ENCODE assay signal across 24 cellular contexts in the genomic region with DNA sequence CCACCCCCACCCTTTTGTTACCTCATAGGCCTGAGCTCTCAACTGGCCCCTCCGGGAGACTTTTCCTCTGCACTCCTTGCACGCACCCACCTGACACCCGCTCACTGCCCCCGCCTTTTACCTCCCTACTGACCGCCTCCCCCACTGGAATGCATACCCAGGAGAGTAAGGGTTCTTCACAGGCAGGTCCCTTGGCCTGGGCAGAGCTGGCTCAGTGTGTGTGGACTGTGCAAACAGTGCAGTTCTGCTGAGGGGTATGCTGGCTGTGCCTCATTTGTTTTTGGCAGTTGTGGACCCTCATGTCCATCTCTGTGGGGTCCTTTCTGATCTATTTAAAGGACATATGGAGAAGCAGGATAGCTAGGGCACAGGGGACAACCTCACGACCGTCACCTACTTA. TPM values are rescaled to one million over a fixed set of nuclear protein-coding genes. Genes with fewer than 3 reads are reported as not detected.
DNase-seq lines count a peak whose midpoint lies in the region; ATAC-seq, FAIRE-seq and TF ChIP-seq lines count a peak whose summit lies in the region.
"Had no signal": no experiment of that assay in that cellular context is flagged by ENCODE, and none has a peak within 500 bp of the region (broad histone marks: within the 10 kb centered on the region; RNA-seq: fewer than 3 reads in every experiment).

No MANE protein-coding gene starts in this region.

- H2AFZ ChIP-seq in H1 (ENCODE audit: low read length) (no peak overlapping the region), neuronal stem cell (ENCODE audit: low read length) (no peak overlapping the region)
- H2AFZ ChIP-seq: GM23338 had no signal

- H2BK15ac ChIP-seq in H1 (ENCODE audit: low read length) (no peak overlapping the region), neuronal stem cell (ENCODE audit: low read length) (no peak overlapping the region)

- peak overlapping the region; percentile 43 for H3K27ac Mint-ChIP-seq in Calu3 (ENCODE audit: unreplicated experiment)
- H3K27ac Mint-ChIP-seq: B cell; CD8-positive, alpha-beta T cell; GM23338 had no signal

- no peaks in the 10 kb centered on the region for H3K9me3 ChIP-seq in H1 (ENCODE audit: insufficient read depth in 2 of 2, low read depth in 1 of 2, low read length in 1 of 2)
- H3K9me3 ChIP-seq in neuronal stem cell (replicated peaks in 1 of 2; ENCODE audit: control insufficient read depth in 2 of 2, insufficient read depth in 1 of 2, low read depth in 1 of 2, low read length in 2 of 2): peaks cover 16 to 85% of the 10 kb centered on the region in 2 donors

- WGBS in H1 (ENCODE audit: extremely low coverage in 1 of 2, insufficient coverage in 1 of 2, insufficient read length in 1 of 2, insufficient replicate concordance in 2 of 2, low coverage in 1 of 2, low lambda C conversion rate in 2 of 2, missing lambda C conversion rate in 1 of 2), 2 experiments: 95% methylated on average over 7 of the region's 7 CpGs; no CpG with 5 or more reads in 1 of the 2 experiments
- WGBS in neuronal stem cell (ENCODE audit: extremely low coverage in 2 of 2, insufficient read length in 2 of 2, insufficient replicate concordance in 1 of 2), 2 donors: no CpG with 5 or more reads among the region's 7 CpGs

- no peak overlapping the region for H3K56ac ChIP-seq in H1 (replicated peaks; ENCODE audit: insufficient read length, low read depth, low read length)

- H2BK120ac ChIP-seq in H1 (replicated peaks; ENCODE audit: low read depth, low read length) (no peak overlapping the region), neuronal stem cell (ENCODE audit: low read depth, low read length) (no peak overlapping the region)

- in situ Hi-C loops in G401 (cut with HindIII; ENCODE audit: low sequenced_read_pairs): no loop called here

- 0 out of 7 replicates have a peak, but pooled peaks cover 0 to 6% (median 0%) of the 10 kb centered on the region in 4 experiments for H3K4me1 ChIP-seq in H1 (replicated peaks in 1 of 4; ENCODE audit: control insufficient read depth in 3 of 4, insufficient read depth in 4 of 4, low read length in 3 of 4)
- H3K4me1 ChIP-seq in neuronal stem cell (ENCODE audit: control insufficient read depth in 2 of 2, insufficient read depth in 1 of 2, low read depth in 1 of 2, low read length in 2 of 2): peaks cover 0 to 4% of the 10 kb centered on the region in 2 donors
- H3K4me1 ChIP-seq: Caco-2 had no signal

- H3K36me3 ChIP-seq in H1 (ENCODE audit: control insufficient read depth in 2 of 4, insufficient read depth in 4 of 4, low read length in 3 of 4) (peaks cover 0 to 10% (median 3%) of the 10 kb centered on the region in 4 experiments; a peak in 3 of 8 replicates), neuronal stem cell (replicated peaks in 1 of 2; ENCODE audit: control insufficient read depth in 2 of 2, insufficient read depth in 2 of 2, low read length in 2 of 2) (peaks cover 29 to 83% of the 10 kb centered on the region in 2 donors)

- TF ChIP-seq CTCF in Calu3 (IDR thresholded peaks at IDR 0.05; ENCODE audit: unreplicated experiment) (no peak), H1 (IDR thresholded peaks at IDR 0.05; ENCODE audit: control extremely low read depth in 1 of 3, insufficient read depth in 1 of 3, low read depth in 1 of 3, low read length in 3 of 3) (no peak)

- H2AK5ac ChIP-seq in H1 (ENCODE audit: low read depth, low read length) (no peak overlapping the region), neuronal stem cell (ENCODE audit: low read depth, low read length) (no peak overlapping the region)

- H3K79me1 ChIP-seq in H1 (ENCODE audit: low read depth, low read length) (peaks cover 4% of the 10 kb centered on the region; the same call in 1 of the 2 replicates), neuronal stem cell (ENCODE audit: low read depth, low read length) (peaks cover 35% of the 10 kb centered on the region)

- no TSS peak for BruUV-seq in Calu3 (replicated peaks; lab: Mats Ljungman, UMichigan)

- no peak overlapping the region for H3K27ac ChIP-seq in H1 (ENCODE audit: low read depth, low read length)
- no peak overlapping the region for H3K27ac ChIP-seq in neuronal stem cell (replicated peaks; ENCODE audit: low read length)
- H3K27ac ChIP-seq: 22Rv1, BLaER1, C4-2B had no signal

- peaks cover 44% of the 10 kb centered on the region for H3K36me3 Mint-ChIP-seq in Calu3 (ENCODE audit: insufficient read depth, unreplicated experiment)

- ATAC-seq in HG03342 (IDR thresholded peaks at IDR 0.05; ENCODE audit: unreplicated experiment) (no peak), GM18498 (IDR thresholded peaks at IDR 0.05; ENCODE audit: unreplicated experiment) (no peak)
- ATAC-seq: CD8-positive, alpha-beta T cell; GM23338 had no signal

- H3K9me3 Mint-ChIP-seq in Calu3 (ENCODE audit: low read depth, unreplicated experiment): peaks cover 14% of the 10 kb centered on the region

- H2BK5ac ChIP-seq in H1 (ENCODE audit: low read depth, low read length): no peak overlapping the region
- H2BK5ac ChIP-seq in neuronal stem cell (ENCODE audit: low read length): no peak overlapping the region

- no peak for TF ChIP-seq RAD21 in H1 (IDR thresholded peaks at IDR 0.05 in 1 of 2, conservative IDR thresholded peaks at IDR 0.05 in 1 of 2; ENCODE audit: low read depth in 2 of 2, low read length in 2 of 2)

- POLR2A ChIA-PET in H1 (lab: Charles Lee; ENCODE audit: partially characterized antibody): interaction anchor here (0.6 to 2.1 kb wide), 6 partner anchors 10 to 94 kb away, joined by 3 to 8 read pairs (median 4); no protein-coding TSS in a partner anchor

- H3K27me3 Mint-ChIP-seq in Calu3 (ENCODE audit: unreplicated experiment): no peaks in the 10 kb centered on the region
- H3K27me3 Mint-ChIP-seq: B cell; CD4-positive, CD25-positive, alpha-beta regulatory T cell had no signal

- H4K5ac ChIP-seq in H1 (ENCODE audit: insufficient read length, low read depth, low read length): no peak overlapping the region

- no peak for FAIRE-seq in H1 (lab: Jason Lieb, UNC)
- FAIRE-seq: A204.1, D721Med, GM12891, H54 had no signal

- H4K91ac ChIP-seq in H1 (replicated peaks; ENCODE audit: insufficient read length, low read length) (no peak overlapping the region), neuronal stem cell (ENCODE audit: low read depth, low read length, poor library complexity) (no peak overlapping the region)

- CTCF ChIA-PET in Calu3 (lab: Charles Lee) (no interaction called here), H1 (lab: Charles Lee; ENCODE audit: partially characterized antibody) (interaction anchor here (0.7 to 5.8 kb wide), 6 partner anchors 36 to 117 kb away, joined by 3 to 43 read pairs (median 4); partner anchors contain the start of gene ZNF135)

- H3K23ac ChIP-seq in H1 (ENCODE audit: insufficient read length) (no peak overlapping the region), neuronal stem cell (ENCODE audit: low read depth, low read length, poor library complexity) (no peak overlapping the region)

- H2BK12ac ChIP-seq in H1 (ENCODE audit: low read depth, low read length) (0 out of 2 replicates have a peak overlapping the region, but pooled peaks have one; percentile 5), neuronal stem cell (ENCODE audit: low read length) (no peak overlapping the region)

- peaks cover 2% of the 10 kb centered on the region for H3K4me1 Mint-ChIP-seq in Calu3 (ENCODE audit: low read depth, unreplicated experiment)

- H3K23me2 ChIP-seq in H1 (ENCODE audit: low read depth, low read length): no peaks in the 10 kb centered on the region

- H3K79me2 ChIP-seq in H1 (ENCODE audit: control insufficient read depth in 1 of 2, insufficient read depth in 2 of 2, low read length in 2 of 2): peaks cover 0 to 16% of the 10 kb centered on the region in 2 experiments; a peak in 1 of 4 replicates

- H4K20me1 ChIP-seq in H1 (replicated peaks in 1 of 2; ENCODE audit: control insufficient read depth in 1 of 2, insufficient read depth in 2 of 2, low read length in 2 of 2): peaks cover 0 to 3% of the 10 kb centered on the region in 2 experiments
- H4K20me1 ChIP-seq: BLaER1 had no signal

- no peak overlapping the region for H3K4me3 ChIP-seq in H1 (ENCODE audit: extremely low read depth in 1 of 4, insufficient read depth in 2 of 4, low read depth in 3 of 4, low read length in 4 of 4)
- no peak overlapping the region for H3K4me3 ChIP-seq in neuronal stem cell (ENCODE audit: low read length in 2 of 2)
- H3K4me3 ChIP-seq: BLaER1, GM23338 had no signal

- H3K18ac ChIP-seq in H1 (ENCODE audit: extremely low read depth, low read length) (no peak overlapping the region), neuronal stem cell (ENCODE audit: low read length) (no peak overlapping the region)

- H3K14ac ChIP-seq in H1 (ENCODE audit: insufficient read length): no peak overlapping the region
- no peak overlapping the region for H3K14ac ChIP-seq in neuronal stem cell (ENCODE audit: low read length)

- intact Hi-C loops in Calu3 (cut with micrococcal nuclease; ENCODE audit: unreplicated experiment): no loop called here

- H3K4me2 ChIP-seq in H1 (ENCODE audit: insufficient read depth in 1 of 2, low read depth in 2 of 2, low read length in 2 of 2) (no peak overlapping the region), neuronal stem cell (ENCODE audit: insufficient read depth, low read length, poor library complexity, severe bottlenecking) (no peak overlapping the region)
- H3K4me2 ChIP-seq: BLaER1, GM23338 had no signal

- DNase-seq in Calu3 (no peak), H1 (ENCODE audit: low read depth in 1 of 2, low spot score in 2 of 2) (no peak), neuronal stem cell (ENCODE audit: low spot score) (no peak), G401 (ENCODE audit: low spot score) (no peak)
- DNase-seq: Caco-2; CD4-positive, CD25-positive, alpha-beta regulatory T cell; CD8-positive, alpha-beta T cell; DMS 273 treated with DMSO at 0.1 percent for 48 hours; DMS79; EL; GF-D8; HCEC 1CT had no signal

- no peak for TF ChIP-seq POLR2A in H1 (IDR thresholded peaks at IDR 0.05; ENCODE audit: control extremely low read depth in 1 of 2, low read depth in 2 of 2, low read length in 2 of 2)

- H4K8ac ChIP-seq in H1 (ENCODE audit: extremely low read depth, insufficient read depth, low read length): no peak overlapping the region
- peak overlapping the region; percentile 65 for H4K8ac ChIP-seq in neuronal stem cell (ENCODE audit: low read depth, low read length)

- TF ChIP-seq EP300 in H1 (IDR thresholded peaks at IDR 0.05; ENCODE audit: borderline replicate concordance in 1 of 2, low read depth in 2 of 2, low read length in 2 of 2): no peak

- H3K4me3 Mint-ChIP-seq in Calu3 (ENCODE audit: low read depth, unreplicated experiment): no peak overlapping the region
- H3K4me3 Mint-ChIP-seq: B cell; CD8-positive, alpha-beta T cell; GM23338 had no signal

- no peak overlapping the region for H3K4ac ChIP-seq in H1 (replicated peaks; ENCODE audit: insufficient read length, low read depth, low read length)
- no peak overlapping the region for H3K4ac ChIP-seq in neuronal stem cell (ENCODE audit: low read length)

- H3K27me3 ChIP-seq in H1 (replicated peaks in 1 of 4; ENCODE audit: control insufficient read depth in 3 of 4, extremely low read depth in 1 of 4, insufficient read depth in 3 of 4, low read length in 3 of 4) (no peaks in the 10 kb centered on the region), neuronal stem cell (ENCODE audit: control insufficient read depth in 3 of 3, insufficient read depth in 3 of 3, low read depth in 1 of 3, low read length in 3 of 3) (no peaks in the 10 kb centered on the region)
- H3K27me3 ChIP-seq: BLaER1 had no signal

- H3K9ac ChIP-seq in H1 (replicated peaks in 1 of 4; ENCODE audit: extremely low read depth in 1 of 4, low read depth in 3 of 4, low read length in 3 of 4): no peak overlapping the region
- no peak overlapping the region for H3K9ac ChIP-seq in neuronal stem cell (ENCODE audit: low read depth, low read length, poor library complexity)
- H3K9ac ChIP-seq: BLaER1 had no signal

- no peak overlapping the region for H2BK20ac ChIP-seq in H1 (ENCODE audit: low read length)

RNA-seq across cellular contexts. Expression of gene ZSCAN18, which starts 5.0 kb away (rescaled TPM):
- total RNA-seq in Calu3 (2022): 45.3 and 45.8 TPM in 2 replicates
- total RNA-seq in H1 (2021; fragmentation: NEBNext Ultra II Directional; extraction: Animal tissue kit (Norgen Biotek cat#: 25700)): 37.0 and 37.6 TPM in 2 replicates
- 41.4 and 64.7 TPM in 2 replicates for polyA plus RNA-seq in H1 (2011; rRNA removed)
- 58.3 TPM for polyA plus RNA-seq in H1 (2011; cell fraction: cytosol; rRNA removed)
- 111 TPM for polyA plus RNA-seq in H1 (2011; cell fraction: nucleus; rRNA removed)
- 41.5 to 51.6 TPM (median 46.0 TPM) in 4 replicates for polyA plus RNA-seq in H1 (2012, experiment 1 of 2)
- 31.0 TPM for polyA plus RNA-seq in H1 (2012, experiment 2 of 2)
- polyA plus RNA-seq in H1 (2013, experiment 1 of 2): 29.8 TPM
- polyA plus RNA-seq in H1 (2013, experiment 2 of 2): 27.0 TPM
- polyA minus RNA-seq in H1 (2011; rRNA and poly(A)+ RNA removed): 18.1 and 18.4 TPM in 2 replicates
- 29.7 TPM for polyA minus RNA-seq in H1 (2011; cell fraction: cytosol; rRNA and poly(A)+ RNA removed)
- 44.2 TPM for polyA minus RNA-seq in H1 (2011; cell fraction: nucleus; rRNA and poly(A)+ RNA removed)
- polyA plus RNA-seq in neuronal stem cell (2013, experiment 1 of 2): 86.6 TPM
- polyA plus RNA-seq in neuronal stem cell (2013, experiment 2 of 2): 88.6 TPM
- 39.8 and 58.3 TPM in 2 replicates for total RNA-seq in G401 (2014; rRNA removed; shearing (Covaris generic))
- total RNA-seq: Caco-2 had no signal

RNA-seq across cellular contexts. Expression of gene ZNF135, which starts 34.0 kb away (rescaled TPM):
- total RNA-seq in Calu3 (2022): not detected in 2 replicates
- total RNA-seq in H1 (2021; fragmentation: NEBNext Ultra II Directional; extraction: Animal tissue kit (Norgen Biotek cat#: 25700)): 5.2 and 5.3 TPM in 2 replicates
- 6.9 and 7.9 TPM in 2 replicates for polyA plus RNA-seq in H1 (2011; rRNA removed)
- 9.2 TPM for polyA plus RNA-seq in H1 (2011; cell fraction: cytosol; rRNA removed)
- polyA plus RNA-seq in H1 (2011; cell fraction: nucleus; rRNA removed): 26.8 TPM
- polyA plus RNA-seq in H1 (2012, experiment 1 of 2): 5.1 to 6.2 TPM (median 5.3 TPM) in 4 replicates
- polyA plus RNA-seq in H1 (2012, experiment 2 of 2): 0.51 TPM
- polyA plus RNA-seq in H1 (2013, experiment 1 of 2): 4.7 TPM
- 4.2 TPM for polyA plus RNA-seq in H1 (2013, experiment 2 of 2)
- 17.9 and 23.2 TPM in 2 replicates for polyA minus RNA-seq in H1 (2011; rRNA and poly(A)+ RNA removed)
- 7.2 TPM for polyA minus RNA-seq in H1 (2011; cell fraction: cytosol; rRNA and poly(A)+ RNA removed)
- 19.7 TPM for polyA minus RNA-seq in H1 (2011; cell fraction: nucleus; rRNA and poly(A)+ RNA removed)
- polyA plus RNA-seq in neuronal stem cell (2013, experiment 1 of 2): 4.0 TPM
- polyA plus RNA-seq in neuronal stem cell (2013, experiment 2 of 2): 4.1 TPM
- total RNA-seq in G401 (2014; rRNA removed; shearing (Covaris generic)): 0.06 TPM in 1 of 2 replicates, not detected in the other
- total RNA-seq: Caco-2 had no signal

RNA-seq across cellular contexts. Expression of gene ZNF329, which starts 57.5 kb away (rescaled TPM):
- 9.5 and 11.2 TPM in 2 replicates for total RNA-seq in Calu3 (2022)
- total RNA-seq in H1 (2021; fragmentation: NEBNext Ultra II Directional; extraction: Animal tissue kit (Norgen Biotek cat#: 25700)): 11.2 and 12.0 TPM in 2 replicates
- polyA plus RNA-seq in H1 (2011; rRNA removed): 5.0 and 5.8 TPM in 2 replicates
- 7.8 TPM for polyA plus RNA-seq in H1 (2011; cell fraction: cytosol; rRNA removed)
- 5.4 TPM for polyA plus RNA-seq in H1 (2011; cell fraction: nucleus; rRNA removed)
- polyA plus RNA-seq in H1 (2012, experiment 1 of 2): 8.2 to 12.5 TPM (median 9.8 TPM) in 4 replicates
- polyA plus RNA-seq in H1 (2012, experiment 2 of 2): 2.1 TPM
- 5.5 TPM for polyA plus RNA-seq in H1 (2013, experiment 1 of 2)
- 6.1 TPM for polyA plus RNA-seq in H1 (2013, experiment 2 of 2)
- polyA minus RNA-seq in H1 (2011; rRNA and poly(A)+ RNA removed): 17.6 and 18.5 TPM in 2 replicates
- 11.0 TPM for polyA minus RNA-seq in H1 (2011; cell fraction: cytosol; rRNA and poly(A)+ RNA removed)
- polyA minus RNA-seq in H1 (2011; cell fraction: nucleus; rRNA and poly(A)+ RNA removed): 8.4 TPM
- 13.6 TPM for polyA plus RNA-seq in neuronal stem cell (2013, experiment 1 of 2)
- 13.9 TPM for polyA plus RNA-seq in neuronal stem cell (2013, experiment 2 of 2)
- 14.5 and 16.9 TPM in 2 replicates for total RNA-seq in G401 (2014; rRNA removed; shearing (Covaris generic))

RNA-seq across cellular contexts. Expression of gene ZSCAN1, which starts 59.2 kb away (rescaled TPM):
- total RNA-seq in Calu3 (2022): not detected in 2 replicates
- 0.69 and 1.2 TPM in 2 replicates for total RNA-seq in H1 (2021; fragmentation: NEBNext Ultra II Directional; extraction: Animal tissue kit (Norgen Biotek cat#: 25700))
- polyA plus RNA-seq in H1 (2011; rRNA removed): 4.3 and 6.4 TPM in 2 replicates
- polyA plus RNA-seq in H1 (2011; cell fraction: cytosol; rRNA removed): 3.3 TPM
- polyA plus RNA-seq in H1 (2011; cell fraction: nucleus; rRNA removed): 5.8 TPM
- polyA plus RNA-seq in H1 (2012, experiment 1 of 2): 1.4 to 3.3 TPM (median 1.8 TPM) in 4 replicates
- polyA plus RNA-seq in H1 (2012, experiment 2 of 2): 1.4 TPM
- 2.5 TPM for polyA plus RNA-seq in H1 (2013, experiment 1 of 2)
- 1.8 TPM for polyA plus RNA-seq in H1 (2013, experiment 2 of 2)
- polyA minus RNA-seq in H1 (2011; rRNA and poly(A)+ RNA removed): not detected in 2 replicates
- not detected for polyA minus RNA-seq in H1 (2011; cell fraction: cytosol; rRNA and poly(A)+ RNA removed)
- polyA minus RNA-seq in H1 (2011; cell fraction: nucleus; rRNA and poly(A)+ RNA removed): 1.7 TPM
- polyA plus RNA-seq in neuronal stem cell (2013, experiment 1 of 2): 13.3 TPM
- 13.9 TPM for polyA plus RNA-seq in neuronal stem cell (2013, experiment 2 of 2)
- not detected in 2 replicates for total RNA-seq in G401 (2014; rRNA removed; shearing (Covaris generic))
- total RNA-seq: B cell; Caco-2; CD4-positive, CD25-positive, alpha-beta regulatory T cell; CD8-positive, alpha-beta T cell had no signal
- polyA plus RNA-seq: AG04450; CD4-positive, CD25-positive, alpha-beta regulatory T cell had no signal
